Comparison of ENCODE assay signal across 9 cellular contexts in the genomic region with DNA sequence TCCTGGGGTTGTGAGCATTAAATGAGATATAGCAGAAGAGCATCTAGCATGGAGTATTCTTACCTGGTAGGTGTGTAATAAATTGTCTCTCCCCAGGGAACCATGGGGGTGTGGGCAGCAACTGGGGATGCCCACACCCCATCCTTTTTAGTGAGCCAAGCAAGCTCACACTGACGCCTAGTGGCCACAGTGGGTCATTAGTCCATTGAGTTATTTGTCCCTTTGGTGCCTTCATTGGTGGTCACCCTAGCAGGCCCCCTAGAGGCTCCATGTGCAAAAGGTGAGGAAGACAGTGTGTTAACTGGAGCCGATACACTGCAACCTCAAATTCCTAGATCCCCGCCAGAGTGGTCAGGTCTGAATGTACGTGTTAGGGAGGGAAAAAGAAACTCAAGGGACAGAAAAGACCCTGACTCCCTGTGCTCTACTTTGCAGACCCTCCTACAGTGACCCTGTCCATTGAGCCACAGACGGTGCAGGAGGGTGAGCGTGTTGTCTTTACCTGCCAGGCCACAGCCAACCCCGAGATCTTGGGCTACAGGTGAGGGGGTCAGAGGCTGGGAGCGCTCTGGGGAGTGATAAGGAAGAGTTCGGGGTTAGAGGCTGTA.
DNase-seq lines count a peak whose midpoint lies in the region; ATAC-seq and TF ChIP-seq lines count a peak whose summit lies in the region.
"Had no signal": no experiment of that assay in that cellular context is flagged by ENCODE, and none has a peak within 500 bp of the region (broad histone marks: within the 10 kb centered on the region; RNA-seq: fewer than 3 reads in every experiment).

No MANE protein-coding gene starts in this region.

- peak; percentile 60 to 69 for ATAC-seq in naive B cell (ENCODE audit: low read depth in 2 of 2)
- no peak for ATAC-seq in HG03108 (IDR thresholded peaks at IDR 0.05; ENCODE audit: unreplicated experiment)
- ATAC-seq in GM19023 (IDR thresholded peaks at IDR 0.05; ENCODE audit: unreplicated experiment) = no peak
- ATAC-seq: naive thymus-derived CD8-positive, alpha-beta T cell had no signal

- 64% methylated on average over 8 of the region's 9 CpGs for WGBS in esophagus muscularis mucosa

- peaks cover 0 to 8% (median 7%) of the 10 kb centered on the region in 3 donors for H3K4me1 Mint-ChIP-seq in naive B cell
- H3K4me1 Mint-ChIP-seq: naive thymus-derived CD8-positive, alpha-beta T cell had no signal

- intact Hi-C loops in esophagus muscularis mucosa (cut with DNase I) = loop anchor here (2.0 to 5.0 kb wide), 2 partner anchors 50 to 95 kb away; partner anchors contain the start of gene KIRREL1

- DNase-seq in AG09319 (ENCODE audit: extremely low read depth, low read depth) = peak; percentile 34
- peak; percentile 86 for DNase-seq in Karpas-422
- no peak for DNase-seq in esophagus muscularis mucosa (ENCODE audit: extremely low spot score)
- peak; percentile 25 for DNase-seq in naive B cell

- peak overlapping the region in 2 of 6 donors; percentile 66 to 82 for H3K27ac Mint-ChIP-seq in naive B cell
- H3K27ac Mint-ChIP-seq: naive thymus-derived CD8-positive, alpha-beta T cell had no signal

- no peak overlapping the region for H3K9ac ChIP-seq in Karpas-422 (ENCODE audit: low read length)
- H3K9ac ChIP-seq in SU-DHL-6 (ENCODE audit: low read length) = no peak overlapping the region

- no peaks in the 10 kb centered on the region for H3K27me3 ChIP-seq in Karpas-422 (ENCODE audit: low read length)
- no peaks in the 10 kb centered on the region for H3K27me3 ChIP-seq in SU-DHL-6 (ENCODE audit: low read length)
- no peaks in the 10 kb centered on the region for H3K27me3 ChIP-seq in esophagus muscularis mucosa

- no peaks in the 10 kb centered on the region for H3K9me2 ChIP-seq in Karpas-422 (replicated peaks; ENCODE audit: insufficient read depth, low read length)
- H3K9me2 ChIP-seq in SU-DHL-6 (replicated peaks; ENCODE audit: insufficient read depth, low read length) = no peaks in the 10 kb centered on the region

- H3K4me2 ChIP-seq in Karpas-422 (ENCODE audit: low read depth, low read length, poor library complexity, severe bottlenecking) (no peak overlapping the region), SU-DHL-6 (ENCODE audit: low read depth, low read length, poor library complexity, severe bottlenecking) (no peak overlapping the region)

- H3K9me3 Mint-ChIP-seq in naive B cell = no peaks in the 10 kb centered on the region
- H3K9me3 Mint-ChIP-seq: naive thymus-derived CD8-positive, alpha-beta T cell had no signal

- peaks cover 4 to 31% (median 7%) of the 10 kb centered on the region in 3 donors for H3K27me3 Mint-ChIP-seq in naive B cell

- TF ChIP-seq EP300 in esophagus muscularis mucosa (IDR thresholded peaks at IDR 0.05) = no peak

- no peaks in the 10 kb centered on the region for H3K4me1 ChIP-seq in Karpas-422 (ENCODE audit: low read length)
- no peaks in the 10 kb centered on the region for H3K4me1 ChIP-seq in esophagus muscularis mucosa

- no peak overlapping the region for H3K27ac ChIP-seq in Karpas-422 (ENCODE audit: low read length)
- H3K27ac ChIP-seq in SU-DHL-6 (ENCODE audit: low read depth, low read length) = no peak overlapping the region
- no peak overlapping the region for H3K27ac ChIP-seq in esophagus muscularis mucosa (replicated peaks in 1 of 4)

- H3K4me3 ChIP-seq in GM12875 (ENCODE audit: low read depth, low read length) (no peak overlapping the region), Karpas-422 (ENCODE audit: low read length) (no peak overlapping the region), SU-DHL-6 (ENCODE audit: insufficient read depth, low read length, poor library complexity, severe bottlenecking) (no peak overlapping the region), esophagus muscularis mucosa (no peak overlapping the region)

- no peak overlapping the region for H3K4me3 Mint-ChIP-seq in naive B cell
- H3K4me3 Mint-ChIP-seq: naive thymus-derived CD8-positive, alpha-beta T cell had no signal

- H3K79me2 ChIP-seq in Karpas-422 (ENCODE audit: low read length) (no peaks in the 10 kb centered on the region), SU-DHL-6 (ENCODE audit: insufficient read depth, low read length) (no peaks in the 10 kb centered on the region)

- no peak for TF ChIP-seq POLR2A in esophagus muscularis mucosa (IDR thresholded peaks at IDR 0.05; ENCODE audit: low read depth)

- H3K9me3 ChIP-seq in Karpas-422 (ENCODE audit: low read length) (no peaks in the 10 kb centered on the region), SU-DHL-6 (ENCODE audit: insufficient read depth, low read length) (no peaks in the 10 kb centered on the region), esophagus muscularis mucosa (no peaks in the 10 kb centered on the region)

- H4K20me1 ChIP-seq in Karpas-422 (ENCODE audit: insufficient read depth, low read depth, low read length) (no peaks in the 10 kb centered on the region), SU-DHL-6 (ENCODE audit: low read depth, low read length) (no peaks in the 10 kb centered on the region)

- TF ChIP-seq CTCF in AG09319 (IDR thresholded peaks at IDR 0.05; ENCODE audit: low read depth, low read length) (peak; percentile 95), GM12875 (IDR thresholded peaks at IDR 0.05; ENCODE audit: borderline replicate concordance, insufficient read depth, low read depth, low read length) (peak; percentile 84), SU-DHL-6 (IDR thresholded peaks at IDR 0.05; ENCODE audit: insufficient read depth, low read length, poor library complexity, severe bottlenecking) (peak; percentile 98), esophagus muscularis mucosa (IDR thresholded peaks at IDR 0.05) (peak; percentile 80 to 88 (median 83))

- H3K36me3 Mint-ChIP-seq in naive B cell = no peaks in the 10 kb centered on the region
- H3K36me3 Mint-ChIP-seq: naive thymus-derived CD8-positive, alpha-beta T cell had no signal

- no peaks in the 10 kb centered on the region for H3F3A ChIP-seq in SU-DHL-6 (ENCODE audit: insufficient read depth)

- H2AFZ ChIP-seq in Karpas-422 (ENCODE audit: low read length) (no peak overlapping the region), SU-DHL-6 (ENCODE audit: low read depth, low read length, severe bottlenecking) (no peak overlapping the region)

- H3K36me3 ChIP-seq in Karpas-422 (ENCODE audit: insufficient read depth, low read length) (no peaks in the 10 kb centered on the region), SU-DHL-6 (ENCODE audit: low read length) (no peaks in the 10 kb centered on the region), esophagus muscularis mucosa (peaks cover 52 to 97% (median 70%) of the 10 kb centered on the region in 4 donors)

Comparison
In these comparisons a context has a peak if more than half of its experiments do, and no peak if none do; other contexts are left out.
1. ATAC-seq: peak in naive B cell (2 of 2); none in HG03108 (single experiment) and GM19023 (single experiment).
2. Peak in every context shown above with its lines, with median percentiles within 50 percentile points of each other: CTCF ChIP-seq.